In the genomic region with DNA sequence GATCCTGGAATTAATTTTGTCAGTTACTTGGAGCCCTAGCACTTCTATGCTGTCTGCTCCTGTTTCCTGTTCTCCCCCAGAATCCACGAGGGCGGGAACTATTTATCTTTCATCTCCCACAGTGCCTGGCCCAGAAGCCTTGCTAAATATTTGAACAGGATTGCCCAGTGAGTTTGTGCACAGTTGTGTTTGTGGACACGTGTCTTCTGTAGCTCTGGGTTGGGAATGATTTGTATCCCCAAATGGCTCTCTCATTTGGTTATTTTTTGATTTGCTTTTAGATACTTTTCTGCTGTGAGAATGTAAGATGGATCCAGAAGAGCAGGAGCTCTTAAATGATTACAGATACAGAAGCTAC, we compare ENCODE assay signal across 14 cellular contexts. TPM values are rescaled to one million over a fixed set of nuclear protein-coding genes. Genes with fewer than 3 reads are reported as not detected.
DNase-seq lines count a peak whose midpoint lies in the region; ATAC-seq, FAIRE-seq and TF ChIP-seq lines count a peak whose summit lies in the region.
"Had no signal": no experiment of that assay in that cellular context is flagged by ENCODE, and none has a peak within 500 bp of the region (broad histone marks: within the 10 kb centered on the region; RNA-seq: fewer than 3 reads in every experiment).

No MANE protein-coding gene starts in this region.

- peak; percentile 64 for DNase-seq in G401 (ENCODE audit: low spot score)
- peak; percentile 17 for DNase-seq in NCI-H1092 (lab: John Stamatoyannopoulos, UW)
- peak; percentile 50 for DNase-seq in cerebellar cortex (ENCODE audit: low spot score)
- peak in 3 of 6 donors; percentile 43 to 45 (median 44) for DNase-seq in pancreas
- DNase-seq in D341Med (ENCODE audit: low spot score) = no peak
- DNase-seq in NCI-H187 (lab: John Stamatoyannopoulos, UW) = no peak
- DNase-seq: activated CD8-positive, alpha-beta memory T cell treated with anti-CD3 and anti-CD28 coated beads for 24 hours; amniotic stem cell; CD4-positive, alpha-beta memory T cell; GM23248; heart right ventricle had no signal

- no peak for FAIRE-seq in pancreas (lab: Jason Lieb, UNC)

- WGBS in pancreas, 2 donors = 3% methylated on average over 3 of the region's 3 CpGs

- H3K36me3 ChIP-seq in pancreas = no peaks in the 10 kb centered on the region
- H3K36me3 ChIP-seq: SJSA1 had no signal

- intact Hi-C loops in pancreas (cut with DNase I) = no loop called here

- ATAC-seq in pancreas = peak; percentile 82 to 95 (median 90)
- ATAC-seq in HG02884 (IDR thresholded peaks at IDR 0.05; ENCODE audit: unreplicated experiment) = no peak

- no peak overlapping the region for H3K27ac ChIP-seq in pancreas
- H3K27ac ChIP-seq: GM23248, SJSA1, thoracic aorta had no signal

- H3K9me3 ChIP-seq in pancreas = no peaks in the 10 kb centered on the region
- H3K9me3 ChIP-seq: heart right ventricle, SJSA1, thoracic aorta had no signal

- H3K27me3 ChIP-seq in pancreas = no peaks in the 10 kb centered on the region
- H3K27me3 ChIP-seq: heart right ventricle, SJSA1 had no signal

- peaks cover 0 to 15% (median 14%) of the 10 kb centered on the region in 3 donors for H3K4me1 ChIP-seq in pancreas
- H3K4me1 ChIP-seq: SJSA1 had no signal

- H3K4me3 ChIP-seq in pancreas = no peak overlapping the region
- H3K4me3 ChIP-seq: GM23248, heart right ventricle, SJSA1, thoracic aorta had no signal

- no peak for TF ChIP-seq CTCF in pancreas (IDR thresholded peaks at IDR 0.05)

- in situ Hi-C loops in G401 (cut with HindIII; ENCODE audit: low sequenced_read_pairs) = no loop called here

RNA-seq across cellular contexts. Expression of gene DOP1B, which starts 7.8 kb away (rescaled TPM):
- 4.0 and 4.1 TPM in 2 replicates for total RNA-seq in G401 (2014; rRNA removed; shearing (Covaris generic))
- 10 to 100 TPM in 2 of 6 donors, 1 to 10 TPM in 4; 5.1 to 15.4 (median 7.2) TPM for total RNA-seq in pancreas
- polyA plus RNA-seq in pancreas = 1 to 10 TPM; 3.1 to 4.5 TPM

RNA-seq across cellular contexts. Expression of gene CBR3, which starts 29.5 kb away (rescaled TPM):
- 39.2 and 53.8 TPM in 2 replicates for total RNA-seq in G401 (2014; rRNA removed; shearing (Covaris generic))
- 1 to 10 TPM in 2 of 6 donors, under 1 TPM in 4; 0.16 to 2.4 (median 0.84) TPM for total RNA-seq in pancreas
- polyA plus RNA-seq in pancreas = 1 to 10 TPM; 1.4 to 2.4 TPM

Comparison
In these comparisons a context has a peak if more than half of its experiments do, and no peak if none do; other contexts are left out.
1. DNase-seq: peak in G401 (single experiment), NCI-H1092 (single experiment) and cerebellar cortex (single experiment); none in D341Med (single experiment) and NCI-H187 (0 of 2).
2. RNA of gene CBR3, which starts 29.5 kb away (total RNA-seq): 39.2 to 53.8 TPM in G401; 0.16 to 2.4 TPM in pancreas; every median in the first group is over 10 times any median in the second.